ENCODE assay signal across 32 cellular contexts in the genomic region with DNA sequence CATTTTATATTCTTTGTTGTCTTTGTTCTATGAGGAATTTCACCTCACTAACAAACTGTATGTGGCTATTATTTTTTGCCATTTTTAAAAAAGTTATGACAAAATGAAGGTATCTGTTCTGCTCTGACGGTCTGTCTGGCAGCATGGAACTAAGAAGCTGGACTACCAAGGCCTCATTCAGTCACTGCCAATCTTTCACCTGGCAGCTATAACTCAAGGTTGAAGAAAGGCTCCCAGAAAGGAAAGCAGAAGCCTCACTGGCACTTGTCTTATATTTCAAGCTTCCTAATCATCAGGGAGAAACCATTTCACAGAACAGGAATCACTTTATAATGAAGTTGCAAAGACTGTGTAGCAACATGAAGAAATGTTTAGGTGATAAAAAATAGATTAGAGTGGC. TPM values are rescaled to one million over a fixed set of nuclear protein-coding genes. Genes with fewer than 3 reads are reported as not detected.
"Had no signal": no experiment of that assay in that cellular context is flagged by ENCODE, and none has a peak within 500 bp of the region (broad histone marks: within the 10 kb centered on the region; RNA-seq: fewer than 3 reads in every experiment).

No MANE protein-coding gene starts in this region.

- H3K9me3 ChIP-seq: esophagus squamous epithelium had no signal

- FAIRE-seq: colon, TTC549 had no signal

- H3K27ac ChIP-seq: epithelial cell of prostate, esophagus squamous epithelium had no signal

- H3K27me3 ChIP-seq: esophagus squamous epithelium had no signal

- H3K4me3 ChIP-seq: esophagus squamous epithelium had no signal

- ATAC-seq: activated CD4-positive, CD25-positive, alpha-beta regulatory T cell treated with anti-CD3 and anti-CD28 coated beads, Interleukin-2, amount 50 U/mL, for 24 hours; activated CD8-positive, alpha-beta T cell treated with anti-CD3 and anti-CD28 coated beads for 36 hours; activated T-cell treated with anti-CD3 and anti-CD28 coated beads, Interleukin-2, amount 50 U/mL, for 4 hours; activated T-helper 17 cell treated with anti-CD3 and anti-CD28 coated beads, Interleukin-2, amount 50 U/mL, for 72 hours; effector memory CD8-positive, alpha-beta T cell had no signal

- DNase-seq: activated B cell treated with CpG ODN at 0.5 μM for 24 hours; activated CD4-positive, alpha-beta T cell treated with anti-CD3 and anti-CD28 coated beads for 48 hours; activated CD4-positive, alpha-beta T cell treated with anti-CD3 and anti-CD28 coated beads, Interleukin-2, amount 50 U/mL, for 1 hour; activated CD4-positive, alpha-beta T cell treated with anti-CD3 and anti-CD28 coated beads, Interleukin-2, amount 50 U/mL, for 48 hours; activated CD8-positive, alpha-beta memory T cell treated with anti-CD3 and anti-CD28 coated beads for 24 hours; activated CD8-positive, alpha-beta T cell treated with anti-CD3 and anti-CD28 coated beads for 36 hours; activated effector memory CD4-positive, alpha-beta T cell treated with Interleukin-2 at 50 U/mL for 16 hours; activated gamma-delta T cell treated with Interleukin-2 at 50 U/mL for 16 hours; activated naive CD4-positive, alpha-beta T cell treated with anti-CD3 and anti-CD28 coated beads, Interleukin-2, amount 50 U/mL, for 16 hours; activated naive CD4-positive, alpha-beta T cell treated with Interleukin-2 at 50 U/mL for 16 hours; activated T-cell treated with anti-CD3 and anti-CD28 coated beads, Interleukin-2, amount 50 U/mL, for 4 hours; amniotic stem cell; anterior cingulate cortex; caudate nucleus; cortex of kidney; dermis blood vessel endothelial cell; effector CD4-positive, alpha-beta T cell; effector memory CD8-positive, alpha-beta T cell; esophagus squamous epithelium; foreskin melanocyte; head of caudate nucleus; T-helper 2 cell had no signal

- H3K4me1 ChIP-seq: esophagus squamous epithelium had no signal

RNA-seq across cellular contexts. Expression of a gene that starts 18.7 kb away (rescaled TPM):
- total RNA-seq: activated B cell treated with CpG ODN at 0.5 μM for 24 hours; activated CD8-positive, alpha-beta T cell treated with anti-CD3 and anti-CD28 coated beads for 36 hours; activated T-cell treated with anti-CD3 and anti-CD28 coated beads, Interleukin-2, amount 50 U/mL, for 4 hours; activated T-helper 17 cell treated with anti-CD3 and anti-CD28 coated beads, Interleukin-2, amount 50 U/mL, for 72 hours; astrocyte; chondrocyte; fibroblast of lung; fibroblast of villous mesenchyme; T-helper 1 cell treated with Interleukin-12 subunit alpha and Interleukin-12 subunit beta and Interleukin-4 antibody, amounts not matched to agents 30 ng/mL and 1 ng/mL, for 36 hours had no signal
- polyA plus RNA-seq: fibroblast of lung had no signal
